25 cellular contexts compared by ENCODE assay signal in genomic region chr4:4851081-4851480, GRCh38. TPM values are rescaled to one million over a fixed set of nuclear protein-coding genes. Genes with fewer than 3 reads are reported as not detected.
A peak's percentile ranks its signal among the peaks of the same experiment; 100 is the strongest.
DNase-seq lines count a peak whose midpoint lies in the region; ATAC-seq and TF ChIP-seq lines count a peak whose summit lies in the region.
"Had no signal": no experiment of that assay in that cellular context is flagged by ENCODE, and none has a peak within 500 bp of the region (broad histone marks: within the 10 kb centered on the region; RNA-seq: fewer than 3 reads in every experiment).

No MANE protein-coding gene starts in this region.

- intact Hi-C loops in spleen (cut with DNase I; ENCODE audit: low total_unique reads), result no loop called here
- intact Hi-C loops in activated CD4-positive, alpha-beta memory T cell treated with anti-CD3 and anti-CD28 coated beads for 36 hours (cut with micrococcal nuclease), result no loop called here

- no peaks in the 10 kb centered on the region for H3K36me3 Mint-ChIP-seq in glutamatergic neuron (ENCODE audit: unreplicated experiment)
- H3K36me3 Mint-ChIP-seq in activated CD4-positive, alpha-beta memory T cell treated with anti-CD3 and anti-CD28 coated beads for 36 hours, result no peaks in the 10 kb centered on the region
- H3K36me3 Mint-ChIP-seq in T-helper 2 cell treated with Interferon-gamma antibody and Interleukin-4, amounts not matched to agents 5 μg/mL and 100 μg/mL, for 36 hours (ENCODE audit: low read depth), result no peaks in the 10 kb centered on the region
- H3K36me3 Mint-ChIP-seq: CD8-positive, alpha-beta memory T cell had no signal

- TF ChIP-seq POLR2A in spleen (IDR thresholded peaks at IDR 0.05), result no peak

- H3K4me2 ChIP-seq in osteoblast (ENCODE audit: insufficient read depth, low read length), result no peak overlapping the region
- H3K4me2 ChIP-seq: A549; BLaER1 treated with 17β-estradiol and CSF1 and Interleukin-3, amounts not matched to agents 10 nM and 100 nM; GM23338 had no signal

- H4K20me1 ChIP-seq in osteoblast (ENCODE audit: insufficient read depth, low read length), result no peaks in the 10 kb centered on the region

- H3K27me3 Mint-ChIP-seq in glutamatergic neuron (ENCODE audit: unreplicated experiment), result peaks cover 26% of the 10 kb centered on the region
- peaks cover 56% of the 10 kb centered on the region for H3K27me3 Mint-ChIP-seq in activated CD4-positive, alpha-beta memory T cell treated with anti-CD3 and anti-CD28 coated beads for 36 hours
- H3K27me3 Mint-ChIP-seq in T-helper 2 cell treated with Interferon-gamma antibody and Interleukin-4, amounts not matched to agents 5 μg/mL and 100 μg/mL, for 36 hours (ENCODE audit: low read depth), result peaks cover 50% of the 10 kb centered on the region

- H3K4me3 ChIP-seq in osteoblast (ENCODE audit: insufficient read depth, low read length) (no peak overlapping the region), spleen (no peak overlapping the region)
- H3K4me3 ChIP-seq: A549; BLaER1 treated with 17β-estradiol and CSF1 and Interleukin-3, amounts not matched to agents 10 nM and 100 nM; GM12878; GM23338; HAP-1 had no signal

- H3K4me1 Mint-ChIP-seq in glutamatergic neuron (ENCODE audit: low read depth, unreplicated experiment), result peaks cover 8% of the 10 kb centered on the region
- peaks cover 22% of the 10 kb centered on the region for H3K4me1 Mint-ChIP-seq in activated CD4-positive, alpha-beta memory T cell treated with anti-CD3 and anti-CD28 coated beads for 36 hours (ENCODE audit: low read depth)
- H3K4me1 Mint-ChIP-seq in T-helper 2 cell treated with Interferon-gamma antibody and Interleukin-4, amounts not matched to agents 5 μg/mL and 100 μg/mL, for 36 hours (ENCODE audit: low read depth), result peaks cover 3% of the 10 kb centered on the region

- POLR2A ChIA-PET in activated CD4-positive, alpha-beta memory T cell treated with anti-CD3 and anti-CD28 coated beads for 36 hours (lab: Charles Lee), result no interaction called here

- peak; percentile 43 for DNase-seq in activated effector memory CD4-positive, alpha-beta T cell treated with anti-CD3 and anti-CD28 coated beads, Interleukin-2, amount 50 U/mL, for 16 hours
- DNase-seq in activated effector memory CD4-positive, alpha-beta T cell treated with Interleukin-2 at 50 U/mL for 16 hours, result no peak
- DNase-seq in glutamatergic neuron (peak; percentile 5), osteoblast (ENCODE audit: insufficient read length, low spot score, missing footprints) (peak; percentile 68), spleen (peak; percentile 41)
- DNase-seq in activated CD4-positive, alpha-beta memory T cell treated with anti-CD3 and anti-CD28 coated beads for 36 hours, result no peak
- no peak for DNase-seq in T-helper 2 cell treated with Interferon-gamma antibody and Interleukin-4, amounts not matched to agents 5 μg/mL and 100 μg/mL, for 36 hours (ENCODE audit: low spot score)
- DNase-seq: 8988T; ACHN; AML-193; BE2C; CD4-positive, alpha-beta T cell; CD8-positive, alpha-beta memory T cell; DMS 273 treated with DMSO at 0.1 percent for 48 hours; DMS79; EL; GDM1; HFFc6 had no signal

- H2AFZ ChIP-seq in osteoblast (ENCODE audit: low read length), result no peak overlapping the region
- H2AFZ ChIP-seq: GM23338 had no signal

- WGBS in spleen, 5 donors, result 77 to 89% (median 89%) methylated on average over 9 to 12 of the region's 12 CpGs

- H3K4me3 Mint-ChIP-seq in glutamatergic neuron (ENCODE audit: unreplicated experiment), result no peak overlapping the region
- H3K4me3 Mint-ChIP-seq in activated CD4-positive, alpha-beta memory T cell treated with anti-CD3 and anti-CD28 coated beads for 36 hours, result no peak overlapping the region
- H3K4me3 Mint-ChIP-seq in T-helper 2 cell treated with Interferon-gamma antibody and Interleukin-4, amounts not matched to agents 5 μg/mL and 100 μg/mL, for 36 hours, result no peak overlapping the region
- H3K4me3 Mint-ChIP-seq: CD4-positive, alpha-beta T cell; GM23338; HFFc6 had no signal

- peaks cover 7% of the 10 kb centered on the region for H3K9me3 Mint-ChIP-seq in glutamatergic neuron (ENCODE audit: unreplicated experiment)
- no peaks in the 10 kb centered on the region for H3K9me3 Mint-ChIP-seq in activated CD4-positive, alpha-beta memory T cell treated with anti-CD3 and anti-CD28 coated beads for 36 hours
- H3K9me3 Mint-ChIP-seq in T-helper 2 cell treated with Interferon-gamma antibody and Interleukin-4, amounts not matched to agents 5 μg/mL and 100 μg/mL, for 36 hours, result no peaks in the 10 kb centered on the region
- H3K9me3 Mint-ChIP-seq: CD4-positive, alpha-beta T cell; HFFc6 had no signal

- TF ChIP-seq CTCF in glutamatergic neuron (IDR thresholded peaks at IDR 0.05; ENCODE audit: partially characterized antibody, unreplicated experiment) (no peak), osteoblast (IDR thresholded peaks at IDR 0.05; ENCODE audit: extremely low read depth, low read depth, low read length) (no peak), spleen (IDR thresholded peaks at IDR 0.05 in 8 of 11, conservative IDR thresholded peaks at IDR 0.05 in 3 of 11) (no peak)

- H3K27ac ChIP-seq in osteoblast (ENCODE audit: low read depth, low read length), result no peak overlapping the region
- H3K27ac ChIP-seq in spleen, result no peak overlapping the region
- H3K27ac ChIP-seq: A549; BLaER1 treated with 17β-estradiol and CSF1 and Interleukin-3, amounts not matched to agents 10 nM and 100 nM had no signal

- CTCF ChIA-PET in activated CD4-positive, alpha-beta memory T cell treated with anti-CD3 and anti-CD28 coated beads for 36 hours (lab: Charles Lee), result no interaction called here

- H3K27me3 ChIP-seq in osteoblast (ENCODE audit: insufficient read depth, low read length) (peaks cover 26% of the 10 kb centered on the region), spleen (replicated peaks in 1 of 7) (peaks cover 0 to 100% (median 63%) of the 10 kb centered on the region in 7 donors)

- no peaks in the 10 kb centered on the region for H3K36me3 ChIP-seq in osteoblast (ENCODE audit: insufficient read depth, low read length)
- H3K36me3 ChIP-seq in spleen, result no peaks in the 10 kb centered on the region
- H3K36me3 ChIP-seq: BE2C; BLaER1 treated with 17β-estradiol and CSF1 and Interleukin-3, amounts not matched to agents 10 nM and 100 nM; HAP-1 had no signal

- ATAC-seq in HG02678 (IDR thresholded peaks at IDR 0.05; ENCODE audit: unreplicated experiment), result no peak
- ATAC-seq: A549, GM12878, GM23338 had no signal

- no peaks in the 10 kb centered on the region for H3K79me2 ChIP-seq in osteoblast (ENCODE audit: insufficient read depth, low read length)

- H3K27ac Mint-ChIP-seq in glutamatergic neuron (ENCODE audit: unreplicated experiment), result no peak overlapping the region
- no peak overlapping the region for H3K27ac Mint-ChIP-seq in activated CD4-positive, alpha-beta memory T cell treated with anti-CD3 and anti-CD28 coated beads for 36 hours
- no peak overlapping the region for H3K27ac Mint-ChIP-seq in T-helper 2 cell treated with Interferon-gamma antibody and Interleukin-4, amounts not matched to agents 5 μg/mL and 100 μg/mL, for 36 hours
- H3K27ac Mint-ChIP-seq: CD14-positive monocyte; CD4-positive, alpha-beta T cell; CD8-positive, alpha-beta memory T cell; GM23338; HFFc6 had no signal

- H3K9me3 ChIP-seq in osteoblast (ENCODE audit: low read depth, low read length), result no peaks in the 10 kb centered on the region
- no peaks in the 10 kb centered on the region for H3K9me3 ChIP-seq in spleen
- H3K9me3 ChIP-seq: A549; BE2C; BLaER1 treated with 17β-estradiol and CSF1 and Interleukin-3, amounts not matched to agents 10 nM and 100 nM; HAP-1 had no signal

- H3K4me1 ChIP-seq in osteoblast (ENCODE audit: insufficient read depth, low read length), result peaks cover 14% of the 10 kb centered on the region
- peaks cover 3 to 39% (median 17%) of the 10 kb centered on the region in 6 donors for H3K4me1 ChIP-seq in spleen
- H3K4me1 ChIP-seq: A549, HAP-1 had no signal

RNA-seq across cellular contexts. Expression of gene MSX1, which starts 8.4 kb away (rescaled TPM):
- total RNA-seq in glutamatergic neuron (ENCODE audit: unreplicated experiment), result 0.22 TPM
- 2.9 and 3.8 TPM in 2 replicates for total RNA-seq in osteoblast
- 1 to 10 TPM; 2.8 to 6.8 (median 5.2) TPM for total RNA-seq in spleen
- 1 to 10 TPM; 1.1 to 2.6 (median 2.0) TPM for polyA plus RNA-seq in spleen
- under 1 TPM in 1 of 2 experiments, not detected in 1; 0.12 TPM for total RNA-seq in activated CD4-positive, alpha-beta memory T cell treated with anti-CD3 and anti-CD28 coated beads for 36 hours
- total RNA-seq: CD4-positive, alpha-beta T cell; GM23338 had no signal
- polyA plus RNA-seq: CD14-positive monocyte; CD8-positive, alpha-beta memory T cell had no signal

Comparison
In these comparisons a context has a peak if more than half of its experiments do, and no peak if none do; other contexts are left out.
1. DNase-seq: peak in activated effector memory CD4-positive, alpha-beta T cell treated with anti-CD3 and anti-CD28 coated beads, Interleukin-2, amount 50 U/mL, for 16 hours (single experiment), glutamatergic neuron (single experiment), osteoblast (single experiment) and spleen (single experiment); none in activated effector memory CD4-positive, alpha-beta T cell treated with Interleukin-2 at 50 U/mL for 16 hours (single experiment), activated CD4-positive, alpha-beta memory T cell treated with anti-CD3 and anti-CD28 coated beads for 36 hours (single experiment) and T-helper 2 cell treated with Interferon-gamma antibody and Interleukin-4, amounts not matched to agents 5 μg/mL and 100 μg/mL, for 36 hours (single experiment).